In the genomic region with DNA sequence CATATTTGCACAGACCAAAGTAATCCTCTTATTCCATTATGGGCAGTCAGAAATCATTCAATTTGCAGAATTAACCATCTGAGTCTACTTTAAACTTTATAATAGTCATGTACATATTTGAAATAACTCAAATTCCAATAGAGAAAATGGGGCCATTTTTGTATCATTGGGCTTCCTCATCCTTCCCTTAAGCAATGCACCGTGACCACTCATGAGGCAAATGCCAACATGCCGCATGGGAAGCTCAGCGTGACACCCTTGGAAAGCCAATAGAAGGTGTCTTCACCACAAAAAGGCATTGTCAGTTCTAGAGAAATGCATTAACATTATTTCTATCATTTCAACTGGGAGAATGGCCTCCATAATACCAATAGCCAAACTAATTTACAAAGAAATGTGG, we compare ENCODE assay signal across 12 cellular contexts. TPM values are rescaled to one million over a fixed set of nuclear protein-coding genes. Genes with fewer than 3 reads are reported as not detected.
"Had no signal": no experiment of that assay in that cellular context is flagged by ENCODE, and none has a peak within 500 bp of the region (broad histone marks: within the 10 kb centered on the region; RNA-seq: fewer than 3 reads in every experiment).

No MANE protein-coding gene starts in this region.

- H3K27ac ChIP-seq: brain microvascular endothelial cell, coronary artery, esophagus squamous epithelium, sigmoid colon had no signal

- H3K27me3 ChIP-seq: brain microvascular endothelial cell had no signal

- H3K4me3 ChIP-seq: coronary artery, esophagus squamous epithelium, sigmoid colon had no signal

- H3K4me1 ChIP-seq: esophagus squamous epithelium, sigmoid colon had no signal

- ATAC-seq: stimulated activated effector memory CD8-positive, alpha-beta T cell treated with anti-CD3 and anti-CD28 coated beads, Interleukin-12 subunit alpha, Interleukin-12 subunit beta, amount 100 ng/mL, for 72 hours had no signal

- DNase-seq: activated CD4-positive, alpha-beta T cell treated with anti-CD3 and anti-CD28 coated beads, Interleukin-2, amount 50 U/mL, for 1 hour; activated CD8-positive, alpha-beta memory T cell treated with anti-CD3 and anti-CD28 coated beads for 24 hours; activated gamma-delta T cell treated with Interleukin-2 at 50 U/mL for 16 hours; anterior cingulate cortex; brain microvascular endothelial cell; effector CD4-positive, alpha-beta T cell; esophagus squamous epithelium; sigmoid colon; stimulated activated CD4-positive, alpha-beta T cell treated with anti-CD3 and anti-CD28 coated beads, Interleukin-12 subunit alpha, Interleukin-12 subunit beta, amount 100 ng/mL, for 4 hours; stimulated activated CD4-positive, alpha-beta T cell treated with anti-CD3 and anti-CD28 coated beads, Interleukin-2, amount 100 ng/mL, for 24 hours had no signal

- H3K36me3 ChIP-seq: brain microvascular endothelial cell, esophagus squamous epithelium, sigmoid colon had no signal

- H3K9me3 ChIP-seq: esophagus squamous epithelium, sigmoid colon had no signal

RNA-seq across cellular contexts. Expression of a gene that starts 38.5 kb away (rescaled TPM):
- total RNA-seq: sigmoid colon had no signal
- polyA plus RNA-seq: sigmoid colon had no signal
